Comparison of ENCODE assay signal across 28 cellular contexts in the genomic region with DNA sequence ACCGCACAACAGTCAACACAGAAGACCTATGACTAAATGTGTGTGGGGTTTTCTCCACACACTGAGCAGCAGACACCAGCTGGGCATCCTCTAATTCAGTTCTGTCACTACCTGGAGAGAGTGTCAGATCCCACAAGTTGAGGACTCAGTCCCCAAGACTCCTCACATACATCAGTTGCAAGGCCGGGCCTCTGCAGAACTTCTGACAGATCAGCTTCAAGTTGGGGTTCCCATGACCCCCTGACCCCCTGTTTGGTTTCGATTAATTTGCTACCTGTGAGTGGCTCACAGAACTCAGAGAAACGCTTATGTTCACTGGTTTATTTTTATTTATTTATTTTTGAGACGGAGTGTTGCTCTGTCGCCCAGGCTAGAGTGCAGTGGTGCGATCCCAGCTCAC.
"Had no signal": no experiment of that assay in that cellular context is flagged by ENCODE, and none has a peak within 500 bp of the region (broad histone marks: within the 10 kb centered on the region; RNA-seq: fewer than 3 reads in every experiment).

No MANE protein-coding gene starts in this region.

- H3K36me3 Mint-ChIP-seq: stimulated activated effector memory CD8-positive, alpha-beta T cell treated with anti-CD3 and anti-CD28 coated beads, Interleukin-12 subunit alpha, Interleukin-12 subunit beta, amount 100 ng/mL, for 72 hours; stimulated activated memory B cell treated with anti-CD40 and anti-IgM and Interleukin-4, amounts not matched to agents 10 μg/mL and 1 μg/mL and 100 μg/mL, for 72 hours had no signal

- H3K27ac ChIP-seq: stomach, suprapubic skin, testis, thoracic aorta, thyroid gland, tibial artery, tibial nerve, transverse colon, upper lobe of left lung, upper lobe of right lung, uterus, vagina had no signal

- H3K27me3 ChIP-seq: suprapubic skin, testis, thyroid gland, tibial artery, tibial nerve, uterus, vagina had no signal

- H3K36me3 ChIP-seq: stomach, suprapubic skin, thoracic aorta, thyroid gland, tibial artery, tibial nerve, transverse colon, upper lobe of left lung, upper lobe of right lung, uterus, vagina had no signal

- H3K4me1 ChIP-seq: testis, uterus had no signal

- H3K9me3 ChIP-seq: stomach, suprapubic skin, testis, thoracic aorta, thyroid gland, tibial artery, tibial nerve, transverse colon, upper lobe of left lung, upper lobe of right lung, uterus, vagina had no signal

- H3K4me3 ChIP-seq: stomach, suprapubic skin, testis, thoracic aorta, thyroid gland, tibial artery, tibial nerve, transverse colon, upper lobe of left lung, upper lobe of right lung, uterus, vagina had no signal

- ATAC-seq: stimulated activated memory B cell treated with anti-CD40 and anti-IgM and Interleukin-4, amounts not matched to agents 10 μg/mL and 1 μg/mL and 100 μg/mL, for 72 hours; stimulated activated naive B cell treated with anti-CD40 and anti-IgM and Interleukin-4, amounts not matched to agents 10 μg/mL and 1 μg/mL and 100 μg/mL, for 72 hours; stimulated activated naive CD8-positive, alpha-beta T cell treated with anti-CD3 and anti-CD28 coated beads, Interleukin-15, amount 100 ng/mL, for 72 hours; stimulated activated naive CD8-positive, alpha-beta T cell treated with anti-CD3 and anti-CD28 coated beads, Interleukin-15, Interleukin-2, amounts not matched to agents 100 U/mL and 50 U/mL, for 24 hours; upper lobe of right lung had no signal

- H3K9me3 Mint-ChIP-seq: stimulated activated effector memory CD8-positive, alpha-beta T cell treated with anti-CD3 and anti-CD28 coated beads, Interleukin-12 subunit alpha, Interleukin-12 subunit beta, amount 100 ng/mL, for 72 hours; stimulated activated naive CD8-positive, alpha-beta T cell treated with anti-CD3 and anti-CD28 coated beads, Interleukin-15, amount 100 ng/mL, for 72 hours; stimulated activated naive CD8-positive, alpha-beta T cell treated with anti-CD3 and anti-CD28 coated beads, Interleukin-15, Interleukin-2, amounts not matched to agents 100 ng/mL and 50 ng/mL, for 24 hours; type B pancreatic cell had no signal

- H3K4me3 Mint-ChIP-seq: stimulated activated effector memory CD8-positive, alpha-beta T cell treated with anti-CD3 and anti-CD28 coated beads, Interleukin-12 subunit alpha, Interleukin-12 subunit beta, amount 100 ng/mL, for 72 hours; stimulated activated memory B cell treated with anti-CD40 and anti-IgM and Interleukin-4, amounts not matched to agents 10 μg/mL and 1 μg/mL and 100 μg/mL, for 72 hours; stimulated activated naive B cell treated with anti-CD40 and anti-IgM and Interleukin-4, amounts not matched to agents 10 μg/mL and 1 μg/mL and 100 μg/mL, for 72 hours; stimulated activated naive CD8-positive, alpha-beta T cell treated with anti-CD3 and anti-CD28 coated beads, Interleukin-15, amount 100 ng/mL, for 72 hours; stimulated activated naive CD8-positive, alpha-beta T cell treated with anti-CD3 and anti-CD28 coated beads, Interleukin-15, Interleukin-2, amounts not matched to agents 100 ng/mL and 50 ng/mL, for 24 hours; type B pancreatic cell had no signal

- H3K27ac Mint-ChIP-seq: stimulated activated effector memory CD8-positive, alpha-beta T cell treated with anti-CD3 and anti-CD28 coated beads, Interleukin-12 subunit alpha, Interleukin-12 subunit beta, amount 100 ng/mL, for 72 hours; stimulated activated memory B cell treated with anti-CD40 and anti-IgM and Interleukin-4, amounts not matched to agents 10 μg/mL and 1 μg/mL and 100 μg/mL, for 72 hours; stimulated activated naive B cell treated with anti-CD40 and anti-IgM and Interleukin-4, amounts not matched to agents 10 μg/mL and 1 μg/mL and 100 μg/mL, for 72 hours; stimulated activated naive CD8-positive, alpha-beta T cell treated with anti-CD3 and anti-CD28 coated beads, Interleukin-15, amount 100 ng/mL, for 72 hours; stimulated activated naive CD8-positive, alpha-beta T cell treated with anti-CD3 and anti-CD28 coated beads, Interleukin-15, Interleukin-2, amounts not matched to agents 100 ng/mL and 50 ng/mL, for 24 hours; type B pancreatic cell had no signal

- DNase-seq: stimulated activated CD4-positive, alpha-beta T cell treated with anti-CD3 and anti-CD28 coated beads, Interleukin-2, amount 100 ng/mL, for 48 hours; stimulated activated CD4-positive, alpha-beta T cell treated with anti-CD3 and anti-CD28 coated beads, Interleukin-4, amount 100 ng/mL, for 1 hour; stimulated activated CD4-positive, alpha-beta T cell treated with anti-CD3 and anti-CD28 coated beads, Interleukin-4, amount 100 ng/mL, for 24 hours; stimulated activated CD4-positive, alpha-beta T cell treated with anti-CD3 and anti-CD28 coated beads, Interleukin-4, amount 100 ng/mL, for 4 hours; stimulated activated CD8-positive, alpha-beta memory T cell treated with anti-CD3 and anti-CD28 coated beads, Interleukin-4, amount 100 ng/mL, for 48 hours; stimulated activated naive B cell treated with anti-CD40 and anti-IgM and Interleukin-4, amounts not matched to agents 10 μg/mL and 1 μg/mL and 100 μg/mL, for 72 hours; stimulated activated naive CD4-positive, alpha-beta T cell; stimulated activated naive CD4-positive, alpha-beta T cell treated with Interleukin-2 at 50 U/mL for 16 hours; stimulated activated naive CD8-positive, alpha-beta T cell treated with anti-CD3 and anti-CD28 coated beads, Interleukin-15, amount 100 ng/mL, for 72 hours; stimulated activated naive CD8-positive, alpha-beta T cell treated with anti-CD3 and anti-CD28 coated beads, Interleukin-15, Interleukin-2, amounts not matched to agents 100 U/mL and 50 U/mL, for 24 hours; stomach; substantia nigra; testis; thyroid gland; tibial artery; transverse colon; trophoblast cell; upper lobe of left lung; upper lobe of right lung; uterus had no signal
